1 cellular context compared by ENCODE assay signal in the genomic region with DNA sequence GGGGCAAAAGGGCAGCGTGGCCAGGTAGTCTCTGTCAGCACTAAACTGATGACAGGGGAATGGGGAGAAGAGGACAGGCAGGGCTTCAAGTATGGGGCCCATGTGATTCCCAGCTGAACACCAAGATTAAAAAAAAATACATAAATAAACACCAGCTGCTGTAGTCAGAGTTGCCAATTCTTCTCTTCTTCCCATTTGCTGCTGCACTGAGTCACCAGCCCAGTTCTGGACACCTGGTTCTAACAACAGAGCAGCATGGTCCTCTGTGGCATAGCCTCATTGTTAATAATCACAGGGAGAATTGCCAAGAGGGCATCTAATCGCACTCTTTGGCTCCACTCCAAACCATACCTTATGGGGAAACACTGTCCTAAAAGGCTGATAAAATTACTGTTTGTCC.
TF ChIP-seq lines count a peak whose summit lies in the region.

No MANE protein-coding gene starts in this region.

TF ChIP-seq in HEK293, 187 proteins besides CTCF, POLR2A, EP300 and RAD21 (continued from another document):
- TF ChIP-seq, protein P1, sequence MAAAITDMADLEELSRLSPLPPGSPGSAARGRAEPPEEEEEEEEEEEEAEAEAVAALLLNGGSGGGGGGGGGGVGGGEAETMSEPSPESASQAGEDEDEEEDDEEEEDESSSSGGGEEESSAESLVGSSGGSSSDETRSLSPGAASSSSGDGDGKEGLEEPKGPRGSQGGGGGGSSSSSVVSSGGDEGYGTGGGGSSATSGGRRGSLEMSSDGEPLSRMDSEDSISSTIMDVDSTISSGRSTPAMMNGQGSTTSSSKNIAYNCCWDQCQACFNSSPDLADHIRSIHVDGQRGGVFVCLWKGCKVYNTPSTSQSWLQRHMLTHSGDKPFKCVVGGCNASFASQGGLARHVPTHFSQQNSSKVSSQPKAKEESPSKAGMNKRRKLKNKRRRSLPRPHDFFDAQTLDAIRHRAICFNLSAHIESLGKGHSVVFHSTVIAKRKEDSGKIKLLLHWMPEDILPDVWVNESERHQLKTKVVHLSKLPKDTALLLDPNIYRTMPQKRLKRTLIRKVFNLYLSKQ (tag by site-specific recombination; IDR thresholded peaks at IDR 0.05; ENCODE audit: borderline replicate concordance), result no peak
- TF ChIP-seq, protein P2, sequence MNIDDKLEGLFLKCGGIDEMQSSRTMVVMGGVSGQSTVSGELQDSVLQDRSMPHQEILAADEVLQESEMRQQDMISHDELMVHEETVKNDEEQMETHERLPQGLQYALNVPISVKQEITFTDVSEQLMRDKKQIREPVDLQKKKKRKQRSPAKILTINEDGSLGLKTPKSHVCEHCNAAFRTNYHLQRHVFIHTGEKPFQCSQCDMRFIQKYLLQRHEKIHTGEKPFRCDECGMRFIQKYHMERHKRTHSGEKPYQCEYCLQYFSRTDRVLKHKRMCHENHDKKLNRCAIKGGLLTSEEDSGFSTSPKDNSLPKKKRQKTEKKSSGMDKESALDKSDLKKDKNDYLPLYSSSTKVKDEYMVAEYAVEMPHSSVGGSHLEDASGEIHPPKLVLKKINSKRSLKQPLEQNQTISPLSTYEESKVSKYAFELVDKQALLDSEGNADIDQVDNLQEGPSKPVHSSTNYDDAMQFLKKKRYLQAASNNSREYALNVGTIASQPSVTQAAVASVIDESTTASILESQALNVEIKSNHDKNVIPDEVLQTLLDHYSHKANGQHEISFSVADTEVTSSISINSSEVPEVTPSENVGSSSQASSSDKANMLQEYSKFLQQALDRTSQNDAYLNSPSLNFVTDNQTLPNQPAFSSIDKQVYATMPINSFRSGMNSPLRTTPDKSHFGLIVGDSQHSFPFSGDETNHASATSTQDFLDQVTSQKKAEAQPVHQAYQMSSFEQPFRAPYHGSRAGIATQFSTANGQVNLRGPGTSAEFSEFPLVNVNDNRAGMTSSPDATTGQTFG (tag by site-specific recombination; IDR thresholded peaks at IDR 0.05; ENCODE audit: borderline replicate concordance), result no peak
- TF ChIP-seq ZNF792 (tag by site-specific recombination; IDR thresholded peaks at IDR 0.05) (no peak), HOXA7 (CRISPR knock-in tag; IDR thresholded peaks at IDR 0.05; ENCODE audit: borderline replicate concordance) (no peak), ZNF624 (tag by site-specific recombination; IDR thresholded peaks at IDR 0.05) (no peak), MZF1 (tag by site-specific recombination; IDR thresholded peaks at IDR 0.05; ENCODE audit: borderline replicate concordance) (no peak), ZNF555 (tag by site-specific recombination; conservative IDR thresholded peaks at IDR 0.05) (no peak), ZBTB8A (tag by site-specific recombination; IDR thresholded peaks at IDR 0.05) (no peak), ZNF501 (tag by site-specific recombination; IDR thresholded peaks at IDR 0.05) (no peak), ZNF24 (tag by site-specific recombination; IDR thresholded peaks at IDR 0.05) (no peak), ZNF561 (tag by site-specific recombination; IDR thresholded peaks at IDR 0.05; ENCODE audit: borderline replicate concordance) (no peak), ZFP37 (tag by site-specific recombination; IDR thresholded peaks at IDR 0.05) (no peak), ZNF571 (tag by site-specific recombination; IDR thresholded peaks at IDR 0.05) (no peak), ZNF529 (tag by site-specific recombination; IDR thresholded peaks at IDR 0.05; ENCODE audit: insufficient replicate concordance) (no peak), ZNF114 (tag by site-specific recombination; IDR thresholded peaks at IDR 0.05) (no peak), ZNF660 (tag by site-specific recombination; IDR thresholded peaks at IDR 0.05) (no peak), FEZF1 (tag by site-specific recombination; IDR thresholded peaks at IDR 0.05) (0 out of 2 replicates have a peak, but pooled peaks have one; percentile 30), IKZF3 (tag by site-specific recombination; IDR thresholded peaks at IDR 0.05) (no peak), ZNF776 (tag by site-specific recombination; IDR thresholded peaks at IDR 0.05; ENCODE audit: borderline replicate concordance) (no peak)
- TF ChIP-seq, protein P3, sequence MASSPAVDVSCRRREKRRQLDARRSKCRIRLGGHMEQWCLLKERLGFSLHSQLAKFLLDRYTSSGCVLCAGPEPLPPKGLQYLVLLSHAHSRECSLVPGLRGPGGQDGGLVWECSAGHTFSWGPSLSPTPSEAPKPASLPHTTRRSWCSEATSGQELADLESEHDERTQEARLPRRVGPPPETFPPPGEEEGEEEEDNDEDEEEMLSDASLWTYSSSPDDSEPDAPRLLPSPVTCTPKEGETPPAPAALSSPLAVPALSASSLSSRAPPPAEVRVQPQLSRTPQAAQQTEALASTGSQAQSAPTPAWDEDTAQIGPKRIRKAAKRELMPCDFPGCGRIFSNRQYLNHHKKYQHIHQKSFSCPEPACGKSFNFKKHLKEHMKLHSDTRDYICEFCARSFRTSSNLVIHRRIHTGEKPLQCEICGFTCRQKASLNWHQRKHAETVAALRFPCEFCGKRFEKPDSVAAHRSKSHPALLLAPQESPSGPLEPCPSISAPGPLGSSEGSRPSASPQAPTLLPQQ (tag by site-specific recombination; IDR thresholded peaks at IDR 0.05), result peak; percentile 62; the same call in 1 of the 2 replicates
- TF ChIP-seq, protein P4, sequence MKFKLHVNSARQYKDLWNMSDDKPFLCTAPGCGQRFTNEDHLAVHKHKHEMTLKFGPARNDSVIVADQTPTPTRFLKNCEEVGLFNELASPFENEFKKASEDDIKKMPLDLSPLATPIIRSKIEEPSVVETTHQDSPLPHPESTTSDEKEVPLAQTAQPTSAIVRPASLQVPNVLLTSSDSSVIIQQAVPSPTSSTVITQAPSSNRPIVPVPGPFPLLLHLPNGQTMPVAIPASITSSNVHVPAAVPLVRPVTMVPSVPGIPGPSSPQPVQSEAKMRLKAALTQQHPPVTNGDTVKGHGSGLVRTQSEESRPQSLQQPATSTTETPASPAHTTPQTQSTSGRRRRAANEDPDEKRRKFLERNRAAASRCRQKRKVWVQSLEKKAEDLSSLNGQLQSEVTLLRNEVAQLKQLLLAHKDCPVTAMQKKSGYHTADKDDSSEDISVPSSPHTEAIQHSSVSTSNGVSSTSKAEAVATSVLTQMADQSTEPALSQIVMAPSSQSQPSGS (tag by site-specific recombination; IDR thresholded peaks at IDR 0.05; ENCODE audit: low read depth), result no peak
- TF ChIP-seq, protein P5, sequence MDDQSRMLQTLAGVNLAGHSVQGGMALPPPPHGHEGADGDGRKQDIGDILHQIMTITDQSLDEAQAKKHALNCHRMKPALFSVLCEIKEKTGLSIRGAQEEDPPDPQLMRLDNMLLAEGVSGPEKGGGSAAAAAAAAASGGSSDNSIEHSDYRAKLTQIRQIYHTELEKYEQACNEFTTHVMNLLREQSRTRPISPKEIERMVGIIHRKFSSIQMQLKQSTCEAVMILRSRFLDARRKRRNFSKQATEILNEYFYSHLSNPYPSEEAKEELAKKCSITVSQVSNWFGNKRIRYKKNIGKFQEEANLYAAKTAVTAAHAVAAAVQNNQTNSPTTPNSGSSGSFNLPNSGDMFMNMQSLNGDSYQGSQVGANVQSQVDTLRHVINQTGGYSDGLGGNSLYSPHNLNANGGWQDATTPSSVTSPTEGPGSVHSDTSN (CRISPR knock-in tag; IDR thresholded peaks at IDR 0.05), result no peak
- TF ChIP-seq, protein P6, sequence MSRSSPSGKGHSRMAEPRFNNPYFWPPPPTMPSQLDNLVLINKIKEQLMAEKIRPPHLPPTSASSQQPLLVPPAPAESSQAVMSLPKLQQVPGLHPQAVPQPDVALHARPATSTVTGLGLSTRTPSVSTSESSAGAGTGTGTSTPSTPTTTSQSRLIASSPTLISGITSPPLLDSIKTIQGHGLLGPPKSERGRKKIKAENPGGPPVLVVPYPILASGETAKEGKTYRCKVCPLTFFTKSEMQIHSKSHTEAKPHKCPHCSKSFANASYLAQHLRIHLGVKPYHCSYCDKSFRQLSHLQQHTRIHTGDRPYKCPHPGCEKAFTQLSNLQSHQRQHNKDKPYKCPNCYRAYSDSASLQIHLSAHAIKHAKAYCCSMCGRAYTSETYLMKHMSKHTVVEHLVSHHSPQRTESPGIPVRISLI (tag by site-specific recombination; IDR thresholded peaks at IDR 0.05), result 0 out of 2 replicates have a peak, but pooled peaks have one; percentile 55
